16 cellular contexts compared by ENCODE assay signal in genomic region chr4:152684007-152684406, GRCh38. TPM values are rescaled to one million over a fixed set of nuclear protein-coding genes. Genes with fewer than 3 reads are reported as not detected.
DNase-seq lines count a peak whose midpoint lies in the region; ATAC-seq and TF ChIP-seq lines count a peak whose summit lies in the region.
"Had no signal": no experiment of that assay in that cellular context is flagged by ENCODE, and none has a peak within 500 bp of the region (broad histone marks: within the 10 kb centered on the region; RNA-seq: fewer than 3 reads in every experiment).

No MANE protein-coding gene starts in this region.

- H3K4me1 Mint-ChIP-seq in activated naive CD8-positive, alpha-beta T cell treated with anti-CD3 and anti-CD28 coated beads, Interleukin-2, amount 10 ng/mL, durations not matched to agents 7 days and 5 days = peaks cover 16% of the 10 kb centered on the region

- H3K36me3 Mint-ChIP-seq in activated naive CD8-positive, alpha-beta T cell treated with anti-CD3 and anti-CD28 coated beads, Interleukin-2, amount 10 ng/mL, durations not matched to agents 7 days and 5 days = no peaks in the 10 kb centered on the region
- H3K36me3 Mint-ChIP-seq: neural progenitor cell had no signal

- no peak overlapping the region for H3K4me3 ChIP-seq in psoas muscle
- H3K4me3 ChIP-seq: neural progenitor cell, Peyer's patch, spleen had no signal

- H3K27me3 ChIP-seq in psoas muscle (ENCODE audit: insufficient read depth in 3 of 3, low read length in 2 of 3) = no peaks in the 10 kb centered on the region
- H3K27me3 ChIP-seq: Peyer's patch, spleen had no signal

- WGBS in psoas muscle, 3 donors = 68 to 85% (median 77%) methylated on average over 3 of the region's 3 CpGs

- no peak for DNase-seq in activated naive CD8-positive, alpha-beta T cell treated with anti-CD3 and anti-CD28 coated beads, Interleukin-2, amount 10 ng/mL, durations not matched to agents 7 days and 5 days
- DNase-seq in stimulated activated CD4-positive, alpha-beta T cell treated with anti-CD3 and anti-CD28 coated beads, Interleukin-2, amount 100 ng/mL, for 48 hours = no peak
- DNase-seq in KBM-7 (no peak), psoas muscle (no peak)
- DNase-seq: activated CD8-positive, alpha-beta memory T cell treated with anti-CD3 and anti-CD28 coated beads, Interleukin-2, amount 50 U/mL, for 48 hours; C1 segment of cervical spinal cord; effector memory CD8-positive, alpha-beta T cell; NCI-H226; Peyer's patch; spleen; stimulated activated CD8-positive, alpha-beta memory T cell treated with anti-CD3 and anti-CD28 coated beads, Interleukin-4, amount 100 ng/mL, for 48 hours had no signal

- in situ Hi-C loops in KBM-7 (cut with MboI; ENCODE audit: low pct_unique_long_range_greater_than_20kb, low sequenced_read_pairs) = no loop called here

- H3K9me3 ChIP-seq in psoas muscle = no peaks in the 10 kb centered on the region
- H3K9me3 ChIP-seq: Peyer's patch, spleen had no signal

- peaks cover 3% of the 10 kb centered on the region for H3K27me3 Mint-ChIP-seq in activated naive CD8-positive, alpha-beta T cell treated with anti-CD3 and anti-CD28 coated beads, Interleukin-2, amount 10 ng/mL, durations not matched to agents 7 days and 5 days

- POLR2A ChIA-PET in activated naive CD8-positive, alpha-beta T cell treated with anti-CD3 and anti-CD28 coated beads, Interleukin-2, amount 10 ng/mL, durations not matched to agents 7 days and 5 days (lab: Charles Lee) = no interaction called here

- intact Hi-C loops in psoas muscle (cut with DNase I) = no loop called here

- no peak for TF ChIP-seq CTCF in psoas muscle (IDR thresholded peaks at IDR 0.05)

- H3K4me3 Mint-ChIP-seq in activated naive CD8-positive, alpha-beta T cell treated with anti-CD3 and anti-CD28 coated beads, Interleukin-2, amount 10 ng/mL, durations not matched to agents 7 days and 5 days = peak overlapping the region; percentile 7
- H3K4me3 Mint-ChIP-seq: effector memory CD8-positive, alpha-beta T cell; neural progenitor cell had no signal

- H3K36me3 ChIP-seq in psoas muscle (ENCODE audit: insufficient read depth in 1 of 2, low read depth in 1 of 2) = no peaks in the 10 kb centered on the region
- H3K36me3 ChIP-seq: neural progenitor cell, Peyer's patch, spleen had no signal

- no peak overlapping the region for H3K27ac Mint-ChIP-seq in activated naive CD8-positive, alpha-beta T cell treated with anti-CD3 and anti-CD28 coated beads, Interleukin-2, amount 10 ng/mL, durations not matched to agents 7 days and 5 days
- H3K27ac Mint-ChIP-seq: effector memory CD8-positive, alpha-beta T cell; neural progenitor cell had no signal

- H3K9me3 Mint-ChIP-seq in activated naive CD8-positive, alpha-beta T cell treated with anti-CD3 and anti-CD28 coated beads, Interleukin-2, amount 10 ng/mL, durations not matched to agents 7 days and 5 days = no peaks in the 10 kb centered on the region
- H3K9me3 Mint-ChIP-seq: effector memory CD8-positive, alpha-beta T cell; neural progenitor cell had no signal

- peak; percentile 49 for ATAC-seq in GM18498 (IDR thresholded peaks at IDR 0.05; ENCODE audit: unreplicated experiment)
- ATAC-seq in GM19438 (IDR thresholded peaks at IDR 0.05; ENCODE audit: low read depth, unreplicated experiment) = peak; percentile 41
- peak; percentile 37 for ATAC-seq in HG02973 (IDR thresholded peaks at IDR 0.05; ENCODE audit: unreplicated experiment)
- ATAC-seq in activated naive CD8-positive, alpha-beta T cell treated with anti-CD3 and anti-CD28 coated beads, Interleukin-2, amount 10 ng/mL, durations not matched to agents 7 days and 5 days (ENCODE audit: low read depth) = no peak
- ATAC-seq in SK-N-SH treated with all-trans-retinoic acid at 6 μM for 48 hours = no peak
- ATAC-seq in psoas muscle = no peak
- ATAC-seq: effector memory CD8-positive, alpha-beta T cell had no signal

- no peak overlapping the region for H3K27ac ChIP-seq in psoas muscle
- H3K27ac ChIP-seq: neural progenitor cell had no signal

- no peaks in the 10 kb centered on the region for H3K4me1 ChIP-seq in psoas muscle
- H3K4me1 ChIP-seq: Peyer's patch had no signal

TF ChIP-seq in SK-N-SH treated with all-trans-retinoic acid at 6 μM for 48 hours, 23 proteins besides CTCF, POLR2A, EP300 and RAD21:
- TF ChIP-seq ZNF8 (CRISPR knock-in tag; IDR thresholded peaks at IDR 0.05) (no peak), CSRNP3 (CRISPR knock-in tag; IDR thresholded peaks at IDR 0.05) (no peak), OSR1 (CRISPR knock-in tag; IDR thresholded peaks at IDR 0.05) (no peak), TCF4 (CRISPR knock-in tag; IDR thresholded peaks at IDR 0.05; ENCODE audit: borderline replicate concordance) (no peak), TSHZ2 (CRISPR knock-in tag; IDR thresholded peaks at IDR 0.05) (no peak), ARNTL (CRISPR knock-in tag; IDR thresholded peaks at IDR 0.05; ENCODE audit: borderline replicate concordance, low read depth) (no peak), RARB (CRISPR knock-in tag; IDR thresholded peaks at IDR 0.05) (no peak), SNAI2 (CRISPR knock-in tag; IDR thresholded peaks at IDR 0.05) (no peak), ZFP3 (CRISPR knock-in tag; IDR thresholded peaks at IDR 0.05) (no peak), CSDC2 (CRISPR knock-in tag; IDR thresholded peaks at IDR 0.05) (no peak), ZC3H10 (CRISPR knock-in tag; IDR thresholded peaks at IDR 0.05) (no peak), ZNF565 (CRISPR knock-in tag; conservative IDR thresholded peaks at IDR 0.05; ENCODE audit: low read depth) (no peak), GLIS3 (CRISPR knock-in tag; IDR thresholded peaks at IDR 0.05) (no peak)
TF ChIP-seq in SK-N-SH treated with all-trans-retinoic acid at 6 μM for 48 hours: peak in this region for 0.

RNA-seq across cellular contexts. Expression of gene TMEM154, which starts 4.2 kb away (rescaled TPM):
- total RNA-seq in activated naive CD8-positive, alpha-beta T cell treated with anti-CD3 and anti-CD28 coated beads, Interleukin-2, amount 10 ng/mL, durations not matched to agents 7 days and 5 days = 10 to 100 TPM; 21.9 to 24.7 TPM
- under 1 TPM; 0.40 to 0.98 (median 0.67) TPM for total RNA-seq in psoas muscle
- under 1 TPM; 0.06 to 0.14 (median 0.10) TPM for polyA plus RNA-seq in psoas muscle

Comparison
In these comparisons a context has a peak if more than half of its experiments do, and no peak if none do; other contexts are left out.
1. ATAC-seq: peak in GM18498 (single experiment), GM19438 (single experiment) and HG02973 (single experiment); none in activated naive CD8-positive, alpha-beta T cell treated with anti-CD3 and anti-CD28 coated beads, Interleukin-2, amount 10 ng/mL, durations not matched to agents 7 days and 5 days (single experiment), SK-N-SH treated with all-trans-retinoic acid at 6 μM for 48 hours (single experiment) and psoas muscle (0 of 4).
2. RNA of gene TMEM154, which starts 4.2 kb away (total RNA-seq): 21.9 to 24.7 TPM in activated naive CD8-positive, alpha-beta T cell treated with anti-CD3 and anti-CD28 coated beads, Interleukin-2, amount 10 ng/mL, durations not matched to agents 7 days and 5 days; 0.40 to 0.98 TPM in psoas muscle; every median in the first group is over 10 times any median in the second.